1 cellular context compared by ENCODE assay signal in the genomic region with DNA sequence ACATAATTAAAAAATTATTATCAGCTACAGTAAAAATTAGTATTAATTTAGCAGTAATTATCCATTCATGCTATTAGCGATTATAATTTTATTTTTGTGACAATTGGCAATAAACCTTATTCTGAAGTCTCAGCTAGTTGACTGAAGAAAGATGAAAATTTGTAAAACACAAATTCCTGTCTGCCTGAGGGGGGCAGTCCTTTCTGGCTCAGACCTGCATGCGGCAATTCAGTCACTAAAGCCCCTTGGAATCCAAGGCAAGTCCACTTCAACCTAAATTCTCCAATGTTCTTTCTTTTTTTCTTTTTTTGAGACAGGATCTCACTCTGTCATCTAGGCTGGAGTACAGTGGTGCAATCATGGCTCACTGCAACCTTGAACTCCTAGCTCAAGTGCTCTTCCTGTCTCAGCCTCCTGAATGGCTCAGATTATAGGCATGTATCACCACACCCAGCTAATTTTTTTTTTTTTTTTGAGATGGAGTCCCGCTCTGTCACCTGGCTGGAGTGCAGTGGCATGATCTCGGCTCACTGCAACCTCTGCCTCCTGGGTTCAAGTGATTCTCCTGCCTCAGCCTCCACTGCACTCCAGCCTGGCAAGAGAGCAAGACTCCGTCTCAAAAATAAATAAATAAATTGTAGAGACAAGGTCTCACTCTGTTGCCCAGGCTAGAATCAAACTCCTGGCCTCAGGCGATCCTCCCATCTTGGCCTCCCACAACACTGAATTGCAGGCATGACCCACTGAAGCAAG.
TF ChIP-seq lines count a peak whose summit lies in the region.

No MANE protein-coding gene starts in this region.

TF ChIP-seq in K562, 482 proteins besides CTCF, POLR2A, EP300 and RAD21 (continued from another document):
- TF ChIP-seq, protein P1, sequence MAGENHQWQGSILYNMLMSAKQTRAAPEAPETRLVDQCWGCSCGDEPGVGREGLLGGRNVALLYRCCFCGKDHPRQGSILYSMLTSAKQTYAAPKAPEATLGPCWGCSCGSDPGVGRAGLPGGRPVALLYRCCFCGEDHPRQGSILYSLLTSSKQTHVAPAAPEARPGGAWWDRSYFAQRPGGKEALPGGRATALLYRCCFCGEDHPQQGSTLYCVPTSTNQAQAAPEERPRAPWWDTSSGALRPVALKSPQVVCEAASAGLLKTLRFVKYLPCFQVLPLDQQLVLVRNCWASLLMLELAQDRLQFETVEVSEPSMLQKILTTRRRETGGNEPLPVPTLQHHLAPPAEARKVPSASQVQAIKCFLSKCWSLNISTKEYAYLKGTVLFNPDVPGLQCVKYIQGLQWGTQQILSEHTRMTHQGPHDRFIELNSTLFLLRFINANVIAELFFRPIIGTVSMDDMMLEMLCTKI (IDR thresholded peaks at IDR 0.05; ENCODE audit: partially characterized antibody), result no peak
- no peak for TF ChIP-seq MCM3 (IDR thresholded peaks at IDR 0.05)
- TF ChIP-seq, protein P2, sequence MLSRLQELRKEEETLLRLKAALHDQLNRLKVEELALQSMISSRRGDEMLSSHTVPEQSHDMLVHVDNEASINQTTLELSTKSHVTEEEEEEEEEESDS (CRISPR knock-in tag; IDR thresholded peaks at IDR 0.05), result no peak
- no peak for TF ChIP-seq ZFP1 (CRISPR knock-in tag; IDR thresholded peaks at IDR 0.05)
- TF ChIP-seq, protein P3, sequence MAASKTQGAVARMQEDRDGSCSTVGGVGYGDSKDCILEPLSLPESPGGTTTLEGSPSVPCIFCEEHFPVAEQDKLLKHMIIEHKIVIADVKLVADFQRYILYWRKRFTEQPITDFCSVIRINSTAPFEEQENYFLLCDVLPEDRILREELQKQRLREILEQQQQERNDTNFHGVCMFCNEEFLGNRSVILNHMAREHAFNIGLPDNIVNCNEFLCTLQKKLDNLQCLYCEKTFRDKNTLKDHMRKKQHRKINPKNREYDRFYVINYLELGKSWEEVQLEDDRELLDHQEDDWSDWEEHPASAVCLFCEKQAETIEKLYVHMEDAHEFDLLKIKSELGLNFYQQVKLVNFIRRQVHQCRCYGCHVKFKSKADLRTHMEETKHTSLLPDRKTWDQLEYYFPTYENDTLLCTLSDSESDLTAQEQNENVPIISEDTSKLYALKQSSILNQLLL (CRISPR knock-in tag; IDR thresholded peaks at IDR 0.05; ENCODE audit: borderline replicate concordance), result no peak
- TF ChIP-seq ILF3 (IDR thresholded peaks at IDR 0.05; ENCODE audit: borderline replicate concordance), result no peak
- TF ChIP-seq SAFB (IDR thresholded peaks at IDR 0.05; ENCODE audit: borderline replicate concordance, low read depth, low read length), result no peak
- TF ChIP-seq, protein P4, sequence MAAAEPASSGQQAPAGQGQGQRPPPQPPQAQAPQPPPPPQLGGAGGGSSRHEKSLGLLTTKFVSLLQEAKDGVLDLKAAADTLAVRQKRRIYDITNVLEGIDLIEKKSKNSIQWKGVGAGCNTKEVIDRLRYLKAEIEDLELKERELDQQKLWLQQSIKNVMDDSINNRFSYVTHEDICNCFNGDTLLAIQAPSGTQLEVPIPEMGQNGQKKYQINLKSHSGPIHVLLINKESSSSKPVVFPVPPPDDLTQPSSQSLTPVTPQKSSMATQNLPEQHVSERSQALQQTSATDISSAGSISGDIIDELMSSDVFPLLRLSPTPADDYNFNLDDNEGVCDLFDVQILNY (CRISPR knock-in tag; IDR thresholded peaks at IDR 0.05), result no peak
- TF ChIP-seq ZNF75A (CRISPR knock-in tag; IDR thresholded peaks at IDR 0.05), result no peak
- TF ChIP-seq TAL1 (IDR thresholded peaks at IDR 0.05), result no peak
- no peak for TF ChIP-seq ZNF584 (CRISPR knock-in tag; IDR thresholded peaks at IDR 0.05; ENCODE audit: low read depth)
- TF ChIP-seq, protein P5, sequence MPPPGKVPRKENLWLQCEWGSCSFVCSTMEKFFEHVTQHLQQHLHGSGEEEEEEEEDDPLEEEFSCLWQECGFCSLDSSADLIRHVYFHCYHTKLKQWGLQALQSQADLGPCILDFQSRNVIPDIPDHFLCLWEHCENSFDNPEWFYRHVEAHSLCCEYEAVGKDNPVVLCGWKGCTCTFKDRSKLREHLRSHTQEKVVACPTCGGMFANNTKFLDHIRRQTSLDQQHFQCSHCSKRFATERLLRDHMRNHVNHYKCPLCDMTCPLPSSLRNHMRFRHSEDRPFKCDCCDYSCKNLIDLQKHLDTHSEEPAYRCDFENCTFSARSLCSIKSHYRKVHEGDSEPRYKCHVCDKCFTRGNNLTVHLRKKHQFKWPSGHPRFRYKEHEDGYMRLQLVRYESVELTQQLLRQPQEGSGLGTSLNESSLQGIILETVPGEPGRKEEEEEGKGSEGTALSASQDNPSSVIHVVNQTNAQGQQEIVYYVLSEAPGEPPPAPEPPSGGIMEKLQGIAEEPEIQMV (tag; conservative IDR thresholded peaks at IDR 0.05; ENCODE audit: low read depth), result no peak
- TF ChIP-seq MAZ (CRISPR knock-in tag; conservative IDR thresholded peaks at IDR 0.05 in 1 of 2, IDR thresholded peaks at IDR 0.05 in 1 of 2), result no peak
TF ChIP-seq in K562: peak in this region for 0.
